Comparison of ENCODE assay signal across 1 cellular context in the genomic region with DNA sequence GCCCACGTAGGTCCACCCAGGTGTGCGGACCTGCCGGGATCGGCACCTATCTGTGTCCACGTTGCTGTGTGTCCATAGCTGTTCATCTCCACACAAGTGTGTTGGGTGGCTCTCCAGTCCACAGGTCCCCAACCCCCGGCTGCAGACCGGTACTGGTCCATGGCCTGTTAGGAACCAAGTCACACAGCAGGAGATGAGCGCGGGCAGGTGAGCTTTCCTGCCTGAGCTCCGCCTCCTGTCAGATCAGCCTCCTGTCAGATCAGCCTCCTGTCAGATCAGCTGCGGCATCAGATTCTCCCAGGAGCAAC.
TF ChIP-seq lines count a peak whose summit lies in the region.

No MANE protein-coding gene starts in this region.

TF ChIP-seq in H1, 55 proteins besides CTCF, POLR2A, EP300 and RAD21:
- TF ChIP-seq CBX5 (IDR thresholded peaks at IDR 0.05; ENCODE audit: low read depth, low read length) = no peak
- TF ChIP-seq CBX8 (IDR thresholded peaks at IDR 0.05; ENCODE audit: borderline replicate concordance, low read depth, low read length) = no peak
- TF ChIP-seq GABPA (IDR thresholded peaks at IDR 0.05; ENCODE audit: borderline replicate concordance, insufficient read depth, low read length) = no peak
- no peak for TF ChIP-seq SP4 (IDR thresholded peaks at IDR 0.05; ENCODE audit: low read length)
- no peak for TF ChIP-seq CEBPB (IDR thresholded peaks at IDR 0.05; ENCODE audit: low read depth, low read length)
- no peak for TF ChIP-seq KDM1A (IDR thresholded peaks at IDR 0.05; ENCODE audit: borderline replicate concordance, low read length)
- TF ChIP-seq NANOG (IDR thresholded peaks at IDR 0.05; ENCODE audit: insufficient read depth, low read depth, low read length, poor library complexity, severe bottlenecking) = no peak
- TF ChIP-seq, protein P1, sequence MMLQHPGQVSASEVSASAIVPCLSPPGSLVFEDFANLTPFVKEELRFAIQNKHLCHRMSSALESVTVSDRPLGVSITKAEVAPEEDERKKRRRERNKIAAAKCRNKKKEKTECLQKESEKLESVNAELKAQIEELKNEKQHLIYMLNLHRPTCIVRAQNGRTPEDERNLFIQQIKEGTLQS (IDR thresholded peaks at IDR 0.05; ENCODE audit: insufficient read depth, low read depth, low read length) = no peak
- no peak for TF ChIP-seq HDAC6 (IDR thresholded peaks at IDR 0.05; ENCODE audit: low read depth, low read length)
- no peak for TF ChIP-seq CHD2 (IDR thresholded peaks at IDR 0.05; ENCODE audit: low read length)
